Comparison of ENCODE assay signal across 9 cellular contexts in the genomic region with DNA sequence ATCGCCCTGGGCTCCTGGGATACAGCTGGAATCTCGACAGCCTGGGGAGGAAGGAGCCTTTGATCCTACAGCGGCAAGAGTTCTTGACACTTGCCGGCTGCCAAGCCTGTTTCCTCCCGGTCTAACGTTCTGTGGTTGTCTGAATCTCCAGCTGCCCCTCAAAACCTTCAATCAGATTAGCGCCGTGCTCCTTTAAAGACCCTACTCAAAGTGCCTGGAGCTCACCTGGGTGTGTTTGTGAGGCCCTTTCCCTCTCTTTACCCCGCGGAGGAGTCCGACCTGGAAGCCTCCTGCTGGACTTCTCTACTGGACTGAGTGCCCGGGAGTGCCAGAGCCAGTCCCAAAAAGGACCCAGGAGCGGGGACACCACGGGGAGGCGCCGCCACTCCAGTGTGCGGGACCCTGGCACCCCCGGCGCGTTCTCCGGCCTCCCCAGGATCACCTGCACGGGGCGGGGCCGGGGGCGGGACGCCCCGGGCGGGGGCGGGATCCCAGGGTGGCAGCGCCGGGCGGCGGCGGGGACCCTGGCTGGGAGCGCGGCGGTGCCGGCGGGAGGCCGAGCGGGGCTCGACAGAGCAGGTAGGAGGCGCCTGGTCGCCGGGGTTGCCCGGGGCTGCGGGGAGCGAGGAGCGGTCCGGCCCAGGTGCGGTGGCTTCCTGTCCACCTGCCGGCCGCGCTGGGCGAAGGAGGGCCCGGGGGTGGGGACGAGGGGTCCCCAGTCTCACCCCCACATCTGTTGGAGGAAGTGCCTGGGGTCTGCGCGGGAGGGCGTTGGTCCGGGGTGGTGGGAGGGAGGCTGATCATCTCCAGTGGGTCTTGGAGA. TPM values are rescaled to one million over a fixed set of nuclear protein-coding genes. Genes with fewer than 3 reads are reported as not detected.
DNase-seq lines count a peak whose midpoint lies in the region; ATAC-seq lines count a peak whose summit lies in the region.
"Had no signal": no experiment of that assay in that cellular context is flagged by ENCODE, and none has a peak within 500 bp of the region (broad histone marks: within the 10 kb centered on the region; RNA-seq: fewer than 3 reads in every experiment).

A gene with protein sequence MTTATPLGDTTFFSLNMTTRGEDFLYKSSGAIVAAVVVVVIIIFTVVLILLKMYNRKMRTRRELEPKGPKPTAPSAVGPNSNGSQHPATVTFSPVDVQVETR (plus strand): TSS at position 497 of the 823 bp plus-strand sequence. CDS start 39,344 bp downstream, outside the sequence.

- DNase-seq in activated CD4-positive, alpha-beta T cell treated with anti-CD3 and anti-CD28 coated beads for 24 hours (ENCODE audit: low read depth in 2 of 2) = peak; percentile 25
- peak; percentile 27 to 46 (median 43) for DNase-seq in effector memory CD4-positive, alpha-beta T cell
- no peak for DNase-seq in natural killer cell treated with Interleukin-12 subunit alpha and Interleukin-12 subunit beta and Interleukin-15 and Interleukin-18, amount 100 ng/mL, for 72 hours (ENCODE audit: low spot score)
- no peak for DNase-seq in OCI-M2 (lab: John Stamatoyannopoulos, UW; ENCODE audit: unreplicated experiment)

- no peak within 1 kb of the TSS for H3K9ac ChIP-seq in HUES48 (ENCODE audit: low read depth, low read length)

- no peaks in the 10 kb centered on the region for H3K36me3 Mint-ChIP-seq in natural killer cell treated with Interleukin-12 subunit alpha and Interleukin-12 subunit beta and Interleukin-15 and Interleukin-18, amount 100 ng/mL, for 72 hours

- no peak within 1 kb of the TSS for H3K27ac Mint-ChIP-seq in natural killer cell treated with Interleukin-12 subunit alpha and Interleukin-12 subunit beta and Interleukin-15 and Interleukin-18, amount 100 ng/mL, for 72 hours

- no peak within 1 kb of the TSS for H3K27ac ChIP-seq in HUES48 (ENCODE audit: low read depth, low read length)
- H3K27ac ChIP-seq in effector memory CD4-positive, alpha-beta T cell (ENCODE audit: insufficient read depth, low read length, poor library complexity, severe bottlenecking) = peak within 1 kb of the TSS; percentile 18

- peaks cover 0 to 3% of the 10 kb centered on the region in 2 donors for H3K4me1 Mint-ChIP-seq in natural killer cell treated with Interleukin-12 subunit alpha and Interleukin-12 subunit beta and Interleukin-15 and Interleukin-18, amount 100 ng/mL, for 72 hours (ENCODE audit: low read depth in 2 of 2)

- H3K27me3 ChIP-seq in HUES48 (ENCODE audit: control insufficient read depth, insufficient read depth, low read length) = peaks cover 42% of the 10 kb centered on the region
- H3K27me3 ChIP-seq in effector memory CD4-positive, alpha-beta T cell (replicated peaks; ENCODE audit: control insufficient read depth, insufficient read depth, low read length, poor library complexity, severe bottlenecking) = peaks cover 6% of the 10 kb centered on the region

- peaks cover 37 to 41% of the 10 kb centered on the region in 2 donors for H3K27me3 Mint-ChIP-seq in natural killer cell treated with Interleukin-12 subunit alpha and Interleukin-12 subunit beta and Interleukin-15 and Interleukin-18, amount 100 ng/mL, for 72 hours

- peak within 1 kb of the TSS; percentile 63 for H3K4me3 ChIP-seq in HUES48 (ENCODE audit: low read depth, low read length)
- peak within 1 kb of the TSS; percentile 49 for H3K4me3 ChIP-seq in effector memory CD4-positive, alpha-beta T cell (ENCODE audit: insufficient read depth, low read depth, low read length, poor library complexity, severe bottlenecking)

- peak in 1 of 2 donors; percentile 29 for ATAC-seq in natural killer cell treated with Interleukin-12 subunit alpha and Interleukin-12 subunit beta and Interleukin-15 and Interleukin-18, amount 100 ng/mL, for 72 hours
- ATAC-seq in HG03095 (IDR thresholded peaks at IDR 0.05; ENCODE audit: unreplicated experiment) = no peak
- no peak for ATAC-seq in HG03097 (IDR thresholded peaks at IDR 0.05; ENCODE audit: low FRiP score, unreplicated experiment)
- no peak for ATAC-seq in HG03520 (IDR thresholded peaks at IDR 0.05; ENCODE audit: unreplicated experiment)

- peak within 1 kb of the TSS; percentile 16 for H3K4me3 Mint-ChIP-seq in natural killer cell treated with Interleukin-12 subunit alpha and Interleukin-12 subunit beta and Interleukin-15 and Interleukin-18, amount 100 ng/mL, for 72 hours

- H3K9me3 Mint-ChIP-seq in natural killer cell treated with Interleukin-12 subunit alpha and Interleukin-12 subunit beta and Interleukin-15 and Interleukin-18, amount 100 ng/mL, for 72 hours = no peaks in the 10 kb centered on the region

- no peaks in the 10 kb centered on the region for H3K9me3 ChIP-seq in HUES48 (ENCODE audit: control insufficient read depth, insufficient read depth, low read length)
- no peaks in the 10 kb centered on the region for H3K9me3 ChIP-seq in effector memory CD4-positive, alpha-beta T cell (ENCODE audit: control insufficient read depth, low read length)

- H3K36me3 ChIP-seq in HUES48 (ENCODE audit: control insufficient read depth, insufficient read depth, low read length) = no peaks in the 10 kb centered on the region
- H3K36me3 ChIP-seq in effector memory CD4-positive, alpha-beta T cell (ENCODE audit: control insufficient read depth, insufficient read depth, low read length) = no peaks in the 10 kb centered on the region

- peaks cover 18% of the 10 kb centered on the region for H3K4me1 ChIP-seq in HUES48 (ENCODE audit: control insufficient read depth, insufficient read depth, low read length)
- peaks cover 12% of the 10 kb centered on the region for H3K4me1 ChIP-seq in effector memory CD4-positive, alpha-beta T cell (ENCODE audit: control insufficient read depth, insufficient read depth, low read length, poor library complexity, severe bottlenecking)

RNA-seq across cellular contexts. Expression of the gene that starts here (rescaled TPM):
- not detected for total RNA-seq in natural killer cell treated with Interleukin-12 subunit alpha and Interleukin-12 subunit beta and Interleukin-15 and Interleukin-18, amount 100 ng/mL, for 72 hours
- total RNA-seq: dermis microvascular lymphatic vessel endothelial cell had no signal

Comparison
In these comparisons a context has a peak if more than half of its experiments do, and no peak if none do; other contexts are left out.
1. DNase-seq: peak in activated CD4-positive, alpha-beta T cell treated with anti-CD3 and anti-CD28 coated beads for 24 hours (2 of 2) and effector memory CD4-positive, alpha-beta T cell (3 of 3); none in natural killer cell treated with Interleukin-12 subunit alpha and Interleukin-12 subunit beta and Interleukin-15 and Interleukin-18, amount 100 ng/mL, for 72 hours (single experiment) and OCI-M2 (single experiment).